In genomic region chr5:91272858-91273257, GRCh38 we compare ENCODE assay signal across 1 cellular context.
TF ChIP-seq lines count a peak whose summit lies in the region.

No MANE protein-coding gene starts in this region.

TF ChIP-seq in GM12878, 131 proteins besides CTCF, POLR2A, EP300 and RAD21 (continued from another document):
- TF ChIP-seq BCL3 (IDR thresholded peaks at IDR 0.05; ENCODE audit: borderline replicate concordance, insufficient read depth, low read depth, low read length, poor library complexity, severe bottlenecking), result peak; percentile 86
- no peak; the same call in 1 of the 2 replicates for TF ChIP-seq SMC3 (IDR thresholded peaks at IDR 0.05; ENCODE audit: borderline replicate concordance, low read length)
- no peak for TF ChIP-seq E2F4 (IDR thresholded peaks at IDR 0.05; ENCODE audit: low read depth, low read length)
- peak; percentile 65 for TF ChIP-seq IKZF1 (conservative IDR thresholded peaks at IDR 0.05)
- TF ChIP-seq ZNF207 (IDR thresholded peaks at IDR 0.05; ENCODE audit: borderline replicate concordance), result no peak
- no peak for TF ChIP-seq PBX3 (IDR thresholded peaks at IDR 0.05; ENCODE audit: insufficient replicate concordance, low read depth, low read length)
- TF ChIP-seq RB1 (IDR thresholded peaks at IDR 0.05; ENCODE audit: borderline replicate concordance), result no peak
- no peak for TF ChIP-seq ZZZ3 (IDR thresholded peaks at IDR 0.05; ENCODE audit: control insufficient read depth, insufficient read length, low read depth)
- peak; percentile 85 for TF ChIP-seq MLLT1 (IDR thresholded peaks at IDR 0.05)
- TF ChIP-seq USF1 (IDR thresholded peaks at IDR 0.05; ENCODE audit: borderline replicate concordance, extremely low read length, insufficient read depth, low read depth, low read length), result no peak
- TF ChIP-seq FOXK2 (IDR thresholded peaks at IDR 0.05), result no peak
- peak; percentile 47 to 50; a peak in 2 of 4 replicates for TF ChIP-seq BHLHE40 (IDR thresholded peaks at IDR 0.05; ENCODE audit: borderline replicate concordance in 1 of 2, low read depth in 2 of 2, low read length in 1 of 2)
- TF ChIP-seq GATAD2B (conservative IDR thresholded peaks at IDR 0.05; ENCODE audit: low read depth), result no peak
- peak; percentile 94 for TF ChIP-seq PAX5 (IDR thresholded peaks at IDR 0.05; ENCODE audit: borderline replicate concordance, low read depth, low read length)
- TF ChIP-seq CHD4 (IDR thresholded peaks at IDR 0.05), result no peak
- peak; percentile 78 for TF ChIP-seq ZNF384 (IDR thresholded peaks at IDR 0.05; ENCODE audit: borderline replicate concordance, low read depth, low read length)
- TF ChIP-seq ZBTB4 (CRISPR knock-in tag; IDR thresholded peaks at IDR 0.05), result no peak
- no peak for TF ChIP-seq SPI1 (IDR thresholded peaks at IDR 0.05; ENCODE audit: borderline replicate concordance, insufficient read depth, low read depth, low read length)
- TF ChIP-seq ATF7 (IDR thresholded peaks at IDR 0.05; ENCODE audit: low read depth), result peak; percentile 78
- no peak for TF ChIP-seq IRF5 (IDR thresholded peaks at IDR 0.05; ENCODE audit: borderline replicate concordance)
- no peak for TF ChIP-seq POLR2AphosphoS2 (IDR thresholded peaks at IDR 0.05; ENCODE audit: low read depth, low read length)
- no peak for TF ChIP-seq EGR1 (IDR thresholded peaks at IDR 0.05; ENCODE audit: borderline replicate concordance in 1 of 2, low read depth in 2 of 2, low read length in 2 of 2)
- 0 out of 2 replicates have a peak, but pooled peaks have one; percentile 65 for TF ChIP-seq RCOR1 (conservative IDR thresholded peaks at IDR 0.05; ENCODE audit: low read depth, low read length)
- no peak for TF ChIP-seq TARDBP (IDR thresholded peaks at IDR 0.05; ENCODE audit: borderline replicate concordance)
- peak; percentile 96 for TF ChIP-seq SKIL (IDR thresholded peaks at IDR 0.05; ENCODE audit: low read depth, poor library complexity, severe bottlenecking)
- no peak for TF ChIP-seq SMAD5 (IDR thresholded peaks at IDR 0.05; ENCODE audit: low read depth)
- no peak for TF ChIP-seq RFX5 (IDR thresholded peaks at IDR 0.05; ENCODE audit: low read depth, low read length)
- peak; percentile 87 for TF ChIP-seq EED (IDR thresholded peaks at IDR 0.05; ENCODE audit: low read depth)
- no peak for TF ChIP-seq ZNF622 (IDR thresholded peaks at IDR 0.05)
- no peak for TF ChIP-seq ZNF274 (IDR thresholded peaks at IDR 0.05; ENCODE audit: insufficient read depth, insufficient read length)
- no peak for TF ChIP-seq WRNIP1 (IDR thresholded peaks at IDR 0.05; ENCODE audit: borderline replicate concordance, low read depth, low read length)
